1 cellular context compared by ENCODE assay signal in the genomic region with DNA sequence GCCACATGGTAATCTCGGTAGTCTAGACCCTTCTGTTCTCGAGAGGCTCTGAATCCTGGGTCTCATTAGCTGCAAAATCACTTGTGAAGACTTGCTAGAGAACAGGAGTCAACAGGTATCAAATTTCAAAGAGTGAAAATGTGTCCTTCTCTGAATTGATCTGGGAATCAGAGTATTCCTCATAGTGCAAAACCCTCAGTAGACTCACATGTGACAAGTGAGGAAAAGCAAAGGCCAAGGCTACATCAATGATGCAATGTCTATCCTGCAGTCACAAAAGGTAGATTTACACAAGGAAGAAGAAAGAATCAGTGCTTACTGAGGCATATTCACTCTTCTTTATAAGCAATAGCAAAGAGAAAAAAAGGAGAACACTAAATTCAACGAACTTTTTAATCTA.
TF ChIP-seq lines count a peak whose summit lies in the region.

No MANE protein-coding gene starts in this region.

TF ChIP-seq in HCT116, 20 proteins besides CTCF, POLR2A, EP300 and RAD21 (continued from another document):
- TF ChIP-seq, protein P1, sequence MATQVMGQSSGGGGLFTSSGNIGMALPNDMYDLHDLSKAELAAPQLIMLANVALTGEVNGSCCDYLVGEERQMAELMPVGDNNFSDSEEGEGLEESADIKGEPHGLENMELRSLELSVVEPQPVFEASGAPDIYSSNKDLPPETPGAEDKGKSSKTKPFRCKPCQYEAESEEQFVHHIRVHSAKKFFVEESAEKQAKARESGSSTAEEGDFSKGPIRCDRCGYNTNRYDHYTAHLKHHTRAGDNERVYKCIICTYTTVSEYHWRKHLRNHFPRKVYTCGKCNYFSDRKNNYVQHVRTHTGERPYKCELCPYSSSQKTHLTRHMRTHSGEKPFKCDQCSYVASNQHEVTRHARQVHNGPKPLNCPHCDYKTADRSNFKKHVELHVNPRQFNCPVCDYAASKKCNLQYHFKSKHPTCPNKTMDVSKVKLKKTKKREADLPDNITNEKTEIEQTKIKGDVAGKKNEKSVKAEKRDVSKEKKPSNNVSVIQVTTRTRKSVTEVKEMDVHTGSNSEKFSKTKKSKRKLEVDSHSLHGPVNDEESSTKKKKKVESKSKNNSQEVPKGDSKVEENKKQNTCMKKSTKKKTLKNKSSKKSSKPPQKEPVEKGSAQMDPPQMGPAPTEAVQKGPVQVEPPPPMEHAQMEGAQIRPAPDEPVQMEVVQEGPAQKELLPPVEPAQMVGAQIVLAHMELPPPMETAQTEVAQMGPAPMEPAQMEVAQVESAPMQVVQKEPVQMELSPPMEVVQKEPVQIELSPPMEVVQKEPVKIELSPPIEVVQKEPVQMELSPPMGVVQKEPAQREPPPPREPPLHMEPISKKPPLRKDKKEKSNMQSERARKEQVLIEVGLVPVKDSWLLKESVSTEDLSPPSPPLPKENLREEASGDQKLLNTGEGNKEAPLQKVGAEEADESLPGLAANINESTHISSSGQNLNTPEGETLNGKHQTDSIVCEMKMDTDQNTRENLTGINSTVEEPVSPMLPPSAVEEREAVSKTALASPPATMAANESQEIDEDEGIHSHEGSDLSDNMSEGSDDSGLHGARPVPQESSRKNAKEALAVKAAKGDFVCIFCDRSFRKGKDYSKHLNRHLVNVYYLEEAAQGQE (IDR thresholded peaks at IDR 0.05; ENCODE audit: low read depth) = no peak
